14 cellular contexts compared by ENCODE assay signal in the genomic region with DNA sequence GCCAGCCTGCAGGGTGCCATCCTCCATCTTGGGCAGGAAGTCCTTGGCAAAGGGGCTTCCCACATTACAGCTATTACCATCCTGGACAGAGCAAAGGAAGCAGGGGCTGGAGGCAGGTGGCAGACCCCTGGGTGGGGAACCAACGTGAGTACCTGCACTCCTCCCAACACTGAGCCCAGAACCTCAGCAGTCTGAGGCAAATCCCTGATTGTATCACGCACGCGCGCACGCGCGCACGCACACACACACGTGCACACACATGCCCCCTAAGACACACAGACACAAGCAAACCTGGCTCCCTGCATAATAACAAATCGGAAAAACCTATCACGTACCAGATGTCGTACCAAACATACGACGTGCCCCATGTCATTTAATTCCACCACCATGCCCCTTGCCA.
"Had no signal": no experiment of that assay in that cellular context is flagged by ENCODE, and none has a peak within 500 bp of the region (broad histone marks: within the 10 kb centered on the region; RNA-seq: fewer than 3 reads in every experiment).

No MANE protein-coding gene starts in this region.

- H3K27me3 Mint-ChIP-seq: stimulated activated memory B cell treated with anti-CD40 and anti-IgM and Interleukin-4, amounts not matched to agents 10 μg/mL and 1 μg/mL and 100 μg/mL, for 72 hours had no signal

- ATAC-seq: gastrocnemius medialis; right cardiac atrium; stimulated activated memory B cell treated with anti-CD40 and anti-IgM and Interleukin-4, amounts not matched to agents 10 μg/mL and 1 μg/mL and 100 μg/mL, for 72 hours had no signal

- H3K4me1 ChIP-seq: gastrocnemius medialis, neural progenitor cell, SJSA1, transverse colon had no signal

- H3K27ac Mint-ChIP-seq: neural progenitor cell; stimulated activated memory B cell treated with anti-CD40 and anti-IgM and Interleukin-4, amounts not matched to agents 10 μg/mL and 1 μg/mL and 100 μg/mL, for 72 hours had no signal

- H3K4me3 ChIP-seq: coronary artery, gastrocnemius medialis, neural progenitor cell, SJSA1, smooth muscle cell, transverse colon had no signal

- H3K4me1 Mint-ChIP-seq: neural progenitor cell had no signal

- H3K4me3 Mint-ChIP-seq: neural progenitor cell; stimulated activated memory B cell treated with anti-CD40 and anti-IgM and Interleukin-4, amounts not matched to agents 10 μg/mL and 1 μg/mL and 100 μg/mL, for 72 hours had no signal

- H3K9me3 ChIP-seq: gastrocnemius medialis, SJSA1, transverse colon had no signal

- H3K9me3 Mint-ChIP-seq: neural progenitor cell; stimulated activated memory B cell treated with anti-CD40 and anti-IgM and Interleukin-4, amounts not matched to agents 10 μg/mL and 1 μg/mL and 100 μg/mL, for 72 hours had no signal

- H3K27me3 ChIP-seq: gastrocnemius medialis, neural progenitor cell, SJSA1, transverse colon had no signal

- DNase-seq: activated CD4-positive, CD25-positive, alpha-beta regulatory T cell treated with anti-CD3 and anti-CD28 coated beads, Interleukin-2, amount 50 U/mL, for 72 hours; activated effector memory CD4-positive, alpha-beta T cell treated with anti-CD3 and anti-CD28 coated beads, Interleukin-2, amount 50 U/mL, for 16 hours; effector CD8-positive, alpha-beta T cell; gastrocnemius medialis; left ventricle myocardium superior; mesendoderm; right cardiac atrium; SW 1271; transverse colon had no signal
